Comparison of ENCODE assay signal across 8 cellular contexts in the genomic region with DNA sequence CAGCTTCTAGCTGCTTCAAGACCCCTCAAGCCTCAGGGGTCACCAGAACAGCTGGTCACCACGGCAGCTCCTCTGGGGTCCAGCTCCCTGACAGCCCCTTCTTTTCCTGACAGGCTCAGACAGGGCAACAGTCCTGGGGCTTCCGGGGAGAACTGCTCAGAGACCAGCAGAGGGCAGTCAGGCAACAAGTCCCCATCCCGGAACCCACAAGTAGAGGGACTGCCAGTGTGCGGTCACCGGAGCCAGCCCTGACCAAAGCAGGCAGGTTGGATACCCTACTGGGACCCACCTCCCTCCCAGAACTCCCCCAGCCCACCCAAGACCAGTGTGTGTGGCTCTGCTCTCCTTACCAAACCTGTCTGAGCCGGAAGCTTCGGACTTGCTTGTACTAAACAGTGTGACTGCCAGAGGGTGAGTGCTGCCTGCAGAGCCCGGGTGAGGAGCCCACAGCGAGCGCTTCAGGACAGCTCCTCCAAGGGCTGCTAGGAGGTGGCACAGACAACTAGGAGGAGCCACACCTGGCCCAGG. TPM values are rescaled to one million over a fixed set of nuclear protein-coding genes. Genes with fewer than 3 reads are reported as not detected.
DNase-seq lines count a peak whose midpoint lies in the region; ATAC-seq and TF ChIP-seq lines count a peak whose summit lies in the region.

No MANE protein-coding gene starts in this region.

- no peaks in the 10 kb centered on the region for H3K36me3 ChIP-seq in colonic mucosa
- H3K36me3 ChIP-seq in left lung, result no peaks in the 10 kb centered on the region

- H3K27ac ChIP-seq in colonic mucosa (no peak overlapping the region), left lung (no peak overlapping the region)

- H3K4me3 ChIP-seq in colonic mucosa (no peak overlapping the region), left lung (no peak overlapping the region)

- ATAC-seq in GM18498 (IDR thresholded peaks at IDR 0.05; ENCODE audit: unreplicated experiment) (peak; percentile 82), HG03175 (IDR thresholded peaks at IDR 0.05; ENCODE audit: unreplicated experiment) (peak; percentile 72), left lung (peak; percentile 96), HG03045 (IDR thresholded peaks at IDR 0.05; ENCODE audit: unreplicated experiment) (no peak)

- H3K9me3 ChIP-seq in colonic mucosa (no peaks in the 10 kb centered on the region), left lung (no peaks in the 10 kb centered on the region)

- intact Hi-C loops in colonic mucosa (cut with DNase I) (loop anchor here (2.0 kb wide), 2 partner anchors 236 to 324 kb away; no protein-coding TSS in a partner anchor), left lung (cut with DNase I) (loop anchor here in 1 of 2 donors (5.0 kb wide), 2 partner anchors 236 to 326 kb away; no protein-coding TSS in a partner anchor)

- DNase-seq in NCI-H510A treated with DMSO at 0.1 percent for 48 hours (lab: John Stamatoyannopoulos, UW) (peak; percentile 72), colonic mucosa (peak; percentile 72), left lung (peak in 1 of 2 donors; percentile 71)
- DNase-seq in activated CD4-positive, alpha-beta T cell treated with anti-CD3 and anti-CD28 coated beads for 4 hours, result peak; percentile 55 to 58
- DNase-seq in stimulated activated CD4-positive, alpha-beta T cell treated with anti-CD3 and anti-CD28 coated beads, Interleukin-4, amount 100 ng/mL, for 4 hours, result peak; percentile 53 to 54

- H3K4me1 ChIP-seq in colonic mucosa, result no peaks in the 10 kb centered on the region
- H3K4me1 ChIP-seq in left lung, result no peaks in the 10 kb centered on the region

- peak overlapping the region in 1 of 2 donors; percentile 37 for H3K9ac ChIP-seq in colonic mucosa (ENCODE audit: low read depth in 2 of 2, low read length in 2 of 2)

- TF ChIP-seq CTCF in colonic mucosa (IDR thresholded peaks at IDR 0.05) (peak; percentile 75), left lung (IDR thresholded peaks at IDR 0.05) (peak; percentile 52 to 66)

- H3K27me3 ChIP-seq in colonic mucosa (no peaks in the 10 kb centered on the region), left lung (peaks cover 0 to 24% of the 10 kb centered on the region in 2 donors)

RNA-seq across cellular contexts. Expression of a gene that starts 40.3 kb away (rescaled TPM):
- total RNA-seq in colonic mucosa, result 100 to 1,000 TPM in 1 of 2 donors, 10 to 100 TPM in 1; 83.0 to 103 TPM
- total RNA-seq in left lung, result 10 to 100 TPM; 66.7 to 88.2 TPM

RNA-seq across cellular contexts. Expression of a gene that starts 51.8 kb away (rescaled TPM):
- total RNA-seq in colonic mucosa (under 1 TPM; 0.17 to 0.19 TPM), left lung (under 1 TPM; 0.34 to 0.50 TPM)
